In the genomic region with DNA sequence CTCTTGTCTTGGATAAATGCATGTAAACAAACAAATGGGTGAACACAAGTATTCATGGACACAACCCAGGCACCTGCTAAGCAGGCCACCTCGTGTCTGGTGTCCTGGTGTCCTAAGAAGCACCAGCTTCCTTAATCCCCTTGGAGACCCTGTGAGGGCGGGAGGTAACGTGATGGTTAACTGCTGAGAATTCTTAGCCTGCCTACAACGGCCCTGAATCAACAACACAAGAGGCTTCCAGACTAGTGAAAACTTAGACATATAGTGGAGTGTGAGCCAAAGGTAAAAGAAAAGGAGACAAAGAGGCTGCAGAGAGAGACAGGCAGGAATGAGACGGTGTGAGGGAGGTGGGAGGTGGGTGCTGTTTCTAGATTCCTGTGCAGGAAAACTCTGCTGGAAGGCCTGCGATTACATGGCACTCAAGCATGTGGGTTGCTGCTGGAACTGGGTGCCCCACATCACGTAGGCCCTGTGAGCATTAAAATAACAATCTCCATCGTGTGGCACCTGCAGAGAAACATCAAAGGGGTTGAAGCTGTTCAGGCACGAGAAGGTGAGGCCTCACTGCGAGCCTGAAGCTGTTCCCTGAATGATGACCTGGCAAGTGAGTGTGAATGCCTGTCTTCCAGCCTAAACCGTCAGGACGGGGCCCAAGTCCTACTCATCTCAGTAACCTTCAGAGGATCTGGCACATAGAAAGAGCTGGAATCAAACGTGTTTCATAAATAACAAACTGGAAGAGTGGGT, we compare ENCODE assay signal across 16 cellular contexts.
DNase-seq lines count a peak whose midpoint lies in the region; ATAC-seq and TF ChIP-seq lines count a peak whose summit lies in the region.
"Had no signal": no experiment of that assay in that cellular context is flagged by ENCODE, and none has a peak within 500 bp of the region (broad histone marks: within the 10 kb centered on the region; RNA-seq: fewer than 3 reads in every experiment).

No MANE protein-coding gene starts in this region.

- H3K14ac ChIP-seq in mesenchymal stem cell (ENCODE audit: low read length in 2 of 2): no peak overlapping the region

- no peak overlapping the region for H3K4me3 ChIP-seq in endodermal cell (ENCODE audit: low read length)
- no peak overlapping the region for H3K4me3 ChIP-seq in mesenchymal stem cell (ENCODE audit: insufficient read depth in 1 of 2, low read depth in 1 of 2, low read length in 2 of 2)
- H3K4me3 ChIP-seq: K562 had no signal

- TF ChIP-seq CTCF in WTC11 (IDR thresholded peaks at IDR 0.05) (no peak), endodermal cell (conservative IDR thresholded peaks at IDR 0.05) (no peak), osteocyte (IDR thresholded peaks at IDR 0.05) (no peak), GM13977 (IDR thresholded peaks at IDR 0.05; ENCODE audit: extremely low read depth, insufficient read depth, missing control alignments) (no peak)

- H3K4me3 Mint-ChIP-seq in WTC11 (no peak overlapping the region), endodermal cell (no peak overlapping the region), osteocyte (ENCODE audit: unreplicated experiment) (no peak overlapping the region)
- H3K4me3 Mint-ChIP-seq: CD4-positive, alpha-beta memory T cell had no signal

- peaks cover 6% of the 10 kb centered on the region for H3K4me1 ChIP-seq in endodermal cell (ENCODE audit: control insufficient read depth, insufficient read depth, low read length)
- H3K4me1 ChIP-seq in mesenchymal stem cell (ENCODE audit: control insufficient read depth, insufficient read depth, low read depth, low read length): peaks cover 6% of the 10 kb centered on the region
- H3K4me1 ChIP-seq: BE2C had no signal

- H3K27ac Mint-ChIP-seq in WTC11 (peak overlapping the region; percentile 62), endodermal cell (peak overlapping the region; percentile 13), osteocyte (ENCODE audit: unreplicated experiment) (peak overlapping the region; percentile 57)

- no peak overlapping the region for H2BK120ac ChIP-seq in mesenchymal stem cell (ENCODE audit: low read depth, low read length)

- H3K4me1 Mint-ChIP-seq in WTC11: peaks cover 71% of the 10 kb centered on the region
- peaks cover 31% of the 10 kb centered on the region for H3K4me1 Mint-ChIP-seq in endodermal cell
- peaks cover 82% of the 10 kb centered on the region for H3K4me1 Mint-ChIP-seq in osteocyte (ENCODE audit: unreplicated experiment)
- H3K4me1 Mint-ChIP-seq: CD4-positive, alpha-beta memory T cell had no signal

- no peak overlapping the region for H3K9ac ChIP-seq in endodermal cell (ENCODE audit: extremely low read depth, low read length, poor library complexity, severe bottlenecking)
- H3K9ac ChIP-seq in mesenchymal stem cell (ENCODE audit: low read length): no peak overlapping the region

- no peak overlapping the region for H4K8ac ChIP-seq in mesenchymal stem cell (ENCODE audit: low read length)

- no peaks in the 10 kb centered on the region for H3K79me1 ChIP-seq in mesenchymal stem cell (replicated peaks; ENCODE audit: low read length, poor library complexity, severe bottlenecking)

- H3K23ac ChIP-seq in mesenchymal stem cell (ENCODE audit: low read length in 2 of 2): no peak overlapping the region

- H3K27me3 ChIP-seq in endodermal cell (ENCODE audit: control insufficient read depth, insufficient read depth, low read length, poor library complexity, severe bottlenecking): no peaks in the 10 kb centered on the region
- peaks cover 0 to 11% of the 10 kb centered on the region in 2 experiments for H3K27me3 ChIP-seq in mesenchymal stem cell (ENCODE audit: control insufficient read depth in 1 of 2, insufficient read depth in 1 of 2, low read length in 2 of 2)
- H3K27me3 ChIP-seq: BE2C had no signal

- H3K4me2 ChIP-seq in mesenchymal stem cell (ENCODE audit: low read length, poor library complexity, severe bottlenecking): no peak overlapping the region

- H2AK5ac ChIP-seq in mesenchymal stem cell (ENCODE audit: low read length, severe bottlenecking): peak overlapping the region; percentile 43

- H3K9me3 ChIP-seq in endodermal cell (ENCODE audit: control insufficient read depth, low read length): no peaks in the 10 kb centered on the region
- H3K9me3 ChIP-seq in mesenchymal stem cell (ENCODE audit: control insufficient read depth, low read length): peaks cover 3% of the 10 kb centered on the region
- H3K9me3 ChIP-seq: BE2C had no signal

- H2BK5ac ChIP-seq in mesenchymal stem cell (ENCODE audit: low read depth, low read length, poor library complexity, severe bottlenecking): no peak overlapping the region

- no peak overlapping the region for H2AFZ ChIP-seq in mesenchymal stem cell (ENCODE audit: low read depth, low read length)

- H3K36me3 ChIP-seq in endodermal cell (ENCODE audit: control insufficient read depth, insufficient read depth, low read length) (no peaks in the 10 kb centered on the region), mesenchymal stem cell (ENCODE audit: control insufficient read depth in 1 of 2, insufficient read depth in 2 of 2, low read depth in 1 of 2, low read length in 2 of 2) (no peaks in the 10 kb centered on the region)
- H3K36me3 ChIP-seq: BE2C had no signal

- H4K91ac ChIP-seq in mesenchymal stem cell (ENCODE audit: low read length): peak overlapping the region; percentile 34

- CTCF ChIA-PET in WTC11 (lab: Charles Lee): interaction anchor here (1.0 kb wide), 1 partner anchor 104 kb away, joined by 3 read pairs; no protein-coding TSS in a partner anchor

- no peak overlapping the region for H2BK15ac ChIP-seq in mesenchymal stem cell (ENCODE audit: low read depth, poor library complexity, severe bottlenecking)

- H3K9me3 Mint-ChIP-seq in WTC11: peaks cover 16% of the 10 kb centered on the region
- H3K9me3 Mint-ChIP-seq in endodermal cell: peaks cover 5% of the 10 kb centered on the region
- H3K9me3 Mint-ChIP-seq in osteocyte (ENCODE audit: unreplicated experiment): peaks cover 4% of the 10 kb centered on the region

- POLR2A ChIA-PET in WTC11 (lab: Charles Lee): no interaction called here

- peak; percentile 68 for ATAC-seq in WTC11
- ATAC-seq: K562, PC-3 had no signal

- in situ Hi-C loops in GM13977 (cut with MboI; ENCODE audit: low pct_unique_long_range_greater_than_20kb, low sequenced_read_pairs, unreplicated experiment): no loop called here

- peaks cover 10% of the 10 kb centered on the region for H3K36me3 Mint-ChIP-seq in WTC11
- no peaks in the 10 kb centered on the region for H3K36me3 Mint-ChIP-seq in endodermal cell (ENCODE audit: low read depth)
- H3K36me3 Mint-ChIP-seq in osteocyte (ENCODE audit: unreplicated experiment): peaks cover 5% of the 10 kb centered on the region
- H3K36me3 Mint-ChIP-seq: CD4-positive, alpha-beta memory T cell had no signal

- DNase-seq in WTC11 (ENCODE audit: low spot score) (no peak), endodermal cell (peak; percentile 87), mesenchymal stem cell (no peak), osteocyte (ENCODE audit: extremely low spot score, unreplicated experiment) (no peak), NCI-H1092 treated with DMSO at 0.1 percent for 48 hours (lab: John Stamatoyannopoulos, UW) (no peak), HCEC 1CT (no peak), GM13977 (ENCODE audit: low spot score) (no peak), HUDEP-2 (lab: John Stamatoyannopoulos, UW; ENCODE audit: unreplicated experiment in 76 of 76) (no peak)
- DNase-seq: BE2C; CD4-positive, alpha-beta memory T cell; NCI-H146; NCI-H2107; NCI-H226; NCI-H526 treated with DMSO at 0.1 percent for 48 hours; PC-3 had no signal

- WGBS in endodermal cell (ENCODE audit: insufficient coverage in 1 of 2, insufficient read length in 1 of 2), 2 experiments: 64 to 68% methylated on average over 7 to 13 of the region's 13 CpGs
- WGBS in mesenchymal stem cell: 70% methylated on average over 13 of the region's 13 CpGs

- H3K27ac ChIP-seq in endodermal cell (ENCODE audit: low read depth, low read length): no peak overlapping the region
- no peak overlapping the region for H3K27ac ChIP-seq in mesenchymal stem cell (ENCODE audit: low read length, poor library complexity, severe bottlenecking)

- no peak overlapping the region for H2BK12ac ChIP-seq in mesenchymal stem cell (ENCODE audit: low read length in 2 of 2)

- H3K18ac ChIP-seq in mesenchymal stem cell (ENCODE audit: low read depth in 1 of 2, low read length in 2 of 2): no peak overlapping the region

- H3K4ac ChIP-seq in mesenchymal stem cell (ENCODE audit: low read depth in 1 of 2, low read length in 2 of 2): no peak overlapping the region

- H3K27me3 Mint-ChIP-seq in WTC11 (ENCODE audit: low read depth) (no peaks in the 10 kb centered on the region; the same call in 1 of the 2 replicates), endodermal cell (ENCODE audit: insufficient read depth) (peaks cover 2% of the 10 kb centered on the region), osteocyte (ENCODE audit: unreplicated experiment) (no peaks in the 10 kb centered on the region)

TF ChIP-seq in WTC11, 78 proteins besides CTCF, POLR2A, EP300 and RAD21:
- TF ChIP-seq ZBTB21 (CRISPR knock-in tag; IDR thresholded peaks at IDR 0.05; ENCODE audit: borderline replicate concordance) (0 out of 2 replicates have a peak, but pooled peaks have one; percentile 20), ELF4 (CRISPR knock-in tag; IDR thresholded peaks at IDR 0.05; ENCODE audit: low read depth) (no peak), SMAD3 (CRISPR knock-in tag; IDR thresholded peaks at IDR 0.05; ENCODE audit: borderline replicate concordance) (no peak), NR2C2 (CRISPR knock-in tag; IDR thresholded peaks at IDR 0.05) (no peak)
- TF ChIP-seq, protein P1, sequence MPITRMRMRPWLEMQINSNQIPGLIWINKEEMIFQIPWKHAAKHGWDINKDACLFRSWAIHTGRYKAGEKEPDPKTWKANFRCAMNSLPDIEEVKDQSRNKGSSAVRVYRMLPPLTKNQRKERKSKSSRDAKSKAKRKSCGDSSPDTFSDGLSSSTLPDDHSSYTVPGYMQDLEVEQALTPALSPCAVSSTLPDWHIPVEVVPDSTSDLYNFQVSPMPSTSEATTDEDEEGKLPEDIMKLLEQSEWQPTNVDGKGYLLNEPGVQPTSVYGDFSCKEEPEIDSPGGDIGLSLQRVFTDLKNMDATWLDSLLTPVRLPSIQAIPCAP (CRISPR knock-in tag; IDR thresholded peaks at IDR 0.05): no peak
